15 cellular contexts compared by ENCODE assay signal in the genomic region with DNA sequence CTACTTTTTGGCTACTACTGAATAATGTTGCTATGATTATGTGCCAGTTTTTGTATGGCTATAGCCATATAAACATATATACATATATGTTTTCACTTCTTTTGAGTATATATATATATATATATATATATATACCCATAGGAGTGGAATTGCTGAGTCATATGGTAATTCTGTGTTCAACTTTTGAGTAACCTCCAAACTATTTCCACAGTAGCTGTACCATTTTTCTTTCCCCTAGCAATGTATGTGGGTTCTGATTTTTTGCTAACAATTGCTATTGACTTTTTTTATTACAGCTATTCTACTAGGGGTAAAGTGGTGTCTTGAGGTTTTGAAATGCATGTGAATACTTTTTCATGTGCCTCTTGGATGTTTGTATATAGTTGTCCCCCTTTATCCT. TPM values are rescaled to one million over a fixed set of nuclear protein-coding genes. Genes with fewer than 3 reads are reported as not detected.
DNase-seq lines count a peak whose midpoint lies in the region; ATAC-seq and TF ChIP-seq lines count a peak whose summit lies in the region.
"Had no signal": no experiment of that assay in that cellular context is flagged by ENCODE, and none has a peak within 500 bp of the region (broad histone marks: within the 10 kb centered on the region; RNA-seq: fewer than 3 reads in every experiment).

No MANE protein-coding gene starts in this region.

- POLR2A ChIA-PET in T-cell (lab: Charles Lee), result no interaction called here

- no peak overlapping the region for H3K4me3 Mint-ChIP-seq in T-cell
- H3K4me3 Mint-ChIP-seq in stimulated activated naive CD8-positive, alpha-beta T cell treated with anti-CD3 and anti-CD28 coated beads, Interleukin-15, Interleukin-2, amounts not matched to agents 100 ng/mL and 50 ng/mL, for 24 hours, result peak overlapping the region; percentile 44

- CTCF ChIA-PET in T-cell (lab: Charles Lee), result no interaction called here

- intact Hi-C loops in gastrocnemius medialis (cut with DNase I; ENCODE audit: low total_unique reads), result no loop called here

- peaks cover 10 to 39% of the 10 kb centered on the region in 2 donors for H3K36me3 Mint-ChIP-seq in activated naive CD4-positive, alpha-beta T cell treated with anti-CD3 and anti-CD28 coated beads, Interleukin-2, amount 50 U/mL, for 72 hours
- peaks cover 49% of the 10 kb centered on the region for H3K36me3 Mint-ChIP-seq in T-cell
- peaks cover 61% of the 10 kb centered on the region for H3K36me3 Mint-ChIP-seq in stimulated activated naive CD8-positive, alpha-beta T cell treated with anti-CD3 and anti-CD28 coated beads, Interleukin-15, Interleukin-2, amounts not matched to agents 100 ng/mL and 50 ng/mL, for 24 hours (ENCODE audit: low read depth)

- ATAC-seq in activated naive CD4-positive, alpha-beta T cell treated with anti-CD3 and anti-CD28 coated beads, Interleukin-2, amount 50 U/mL, for 72 hours, result peak; percentile 75 to 83
- no peak for ATAC-seq in T-cell (replicated peaks in 1 of 4)
- no peak for ATAC-seq in gastrocnemius medialis
- ATAC-seq: left lobe of liver had no signal

- no peaks in the 10 kb centered on the region for H3K9me3 Mint-ChIP-seq in activated naive CD4-positive, alpha-beta T cell treated with anti-CD3 and anti-CD28 coated beads, Interleukin-2, amount 50 U/mL, for 72 hours
- H3K9me3 Mint-ChIP-seq in T-cell, result no peaks in the 10 kb centered on the region
- H3K9me3 Mint-ChIP-seq in stimulated activated naive CD8-positive, alpha-beta T cell treated with anti-CD3 and anti-CD28 coated beads, Interleukin-15, Interleukin-2, amounts not matched to agents 100 ng/mL and 50 ng/mL, for 24 hours, result no peaks in the 10 kb centered on the region

- no peak for TF ChIP-seq CTCF in epithelial cell of esophagus (IDR thresholded peaks at IDR 0.05; ENCODE audit: insufficient read depth, low read depth, low read length, missing control alignments)
- TF ChIP-seq CTCF in gastrocnemius medialis (IDR thresholded peaks at IDR 0.05 in 4 of 5, conservative IDR thresholded peaks at IDR 0.05 in 1 of 5), result no peak

- peaks cover 0 to 22% of the 10 kb centered on the region in 2 donors for H3K36me3 ChIP-seq in gastrocnemius medialis

- H3K27ac ChIP-seq in gastrocnemius medialis, result no peak overlapping the region
- H3K27ac ChIP-seq: cardiac muscle cell had no signal

- TF ChIP-seq POLR2A in gastrocnemius medialis (IDR thresholded peaks at IDR 0.05), result no peak

- no peaks in the 10 kb centered on the region for H3K9me3 ChIP-seq in gastrocnemius medialis

- peaks cover 46 to 55% (median 53%) of the 10 kb centered on the region in 3 donors for H3K4me1 Mint-ChIP-seq in T-cell
- H3K4me1 Mint-ChIP-seq in stimulated activated naive CD8-positive, alpha-beta T cell treated with anti-CD3 and anti-CD28 coated beads, Interleukin-15, Interleukin-2, amounts not matched to agents 100 ng/mL and 50 ng/mL, for 24 hours (ENCODE audit: low read depth), result peaks cover 59% of the 10 kb centered on the region

- DNase-seq in activated naive CD4-positive, alpha-beta T cell treated with anti-CD3 and anti-CD28 coated beads, Interleukin-2, amount 50 U/mL, for 72 hours (ENCODE audit: low spot score in 2 of 2), result no peak
- no peak for DNase-seq in activated naive CD4-positive, alpha-beta T cell treated with anti-CD3 and anti-CD28 coated beads, Interleukin-2, amount 50 U/mL, for 16 hours
- DNase-seq in T-cell (no peak), epithelial cell of esophagus (ENCODE audit: low read depth) (peak; percentile 55), AML-193 (lab: John Stamatoyannopoulos, UW) (no peak), gastrocnemius medialis (no peak)
- no peak for DNase-seq in stimulated activated CD4-positive, alpha-beta T cell treated with anti-CD3 and anti-CD28 coated beads, Interleukin-12 subunit alpha, Interleukin-12 subunit beta, amount 100 ng/mL, for 4 hours
- DNase-seq: activated CD4-positive, CD25-positive, alpha-beta regulatory T cell; activated effector memory CD4-positive, alpha-beta T cell treated with Interleukin-2 at 50 U/mL for 16 hours; hypothalamus; NCI-H1092 treated with DMSO at 0.1 percent for 48 hours; NCI-H2227 treated with DMSO at 0.1 percent for 48 hours had no signal

- H3K27ac Mint-ChIP-seq in activated naive CD4-positive, alpha-beta T cell treated with anti-CD3 and anti-CD28 coated beads, Interleukin-2, amount 50 U/mL, for 72 hours, result peak overlapping the region in 1 of 2 donors; percentile 60
- peak overlapping the region; percentile 7 to 46 for H3K27ac Mint-ChIP-seq in T-cell
- peak overlapping the region; percentile 78 for H3K27ac Mint-ChIP-seq in stimulated activated naive CD8-positive, alpha-beta T cell treated with anti-CD3 and anti-CD28 coated beads, Interleukin-15, Interleukin-2, amounts not matched to agents 100 ng/mL and 50 ng/mL, for 24 hours

- in situ Hi-C loops in gastrocnemius medialis (cut with MboI; ENCODE audit: low sequenced_read_pairs in 4 of 4), result no loop called here

- H3K4me3 ChIP-seq in epithelial cell of esophagus (ENCODE audit: low read length) (no peak overlapping the region), gastrocnemius medialis (no peak overlapping the region)
- H3K4me3 ChIP-seq: cardiac muscle cell had no signal

- H3K4me1 ChIP-seq in gastrocnemius medialis, result peaks cover 0 to 5% of the 10 kb centered on the region in 2 donors

- no peaks in the 10 kb centered on the region for H3K27me3 ChIP-seq in gastrocnemius medialis
- H3K27me3 ChIP-seq: cardiac muscle cell had no signal

- no peaks in the 10 kb centered on the region for H3K27me3 Mint-ChIP-seq in T-cell
- H3K27me3 Mint-ChIP-seq in stimulated activated naive CD8-positive, alpha-beta T cell treated with anti-CD3 and anti-CD28 coated beads, Interleukin-15, Interleukin-2, amounts not matched to agents 100 ng/mL and 50 ng/mL, for 24 hours, result no peaks in the 10 kb centered on the region

RNA-seq across cellular contexts. Expression of gene CBL, which starts 30.4 kb away (rescaled TPM):
- total RNA-seq in activated naive CD4-positive, alpha-beta T cell treated with anti-CD3 and anti-CD28 coated beads, Interleukin-2, amount 50 U/mL, for 72 hours, result 10 to 100 TPM; 32.3 to 50.0 TPM
- total RNA-seq in T-cell, result 10 to 100 TPM; 40.9 to 42.2 (median 41.1) TPM
- total RNA-seq in gastrocnemius medialis, result 1 to 10 TPM; 3.0 to 6.7 (median 4.5) TPM

RNA-seq across cellular contexts. Expression of gene NHERF4, which starts 51.2 kb away (rescaled TPM):
- total RNA-seq in activated naive CD4-positive, alpha-beta T cell treated with anti-CD3 and anti-CD28 coated beads, Interleukin-2, amount 50 U/mL, for 72 hours, result under 1 TPM; 0.23 to 0.30 TPM
- total RNA-seq in T-cell, result 1 to 10 TPM in 1 of 5 donors, under 1 TPM in 3, not detected in 1; 0.30 to 1.1 (median 0.73) TPM
- total RNA-seq in gastrocnemius medialis, result under 1 TPM in 1 of 4 donors, not detected in 3; 0.46 TPM

Comparison
In these comparisons a context has a peak if more than half of its experiments do, and no peak if none do; other contexts are left out.
1. ATAC-seq: peak in activated naive CD4-positive, alpha-beta T cell treated with anti-CD3 and anti-CD28 coated beads, Interleukin-2, amount 50 U/mL, for 72 hours (2 of 2); none in T-cell (0 of 4) and gastrocnemius medialis (0 of 2).
2. RNA of gene CBL, which starts 30.4 kb away (total RNA-seq): 32.3 to 50.0 TPM in activated naive CD4-positive, alpha-beta T cell treated with anti-CD3 and anti-CD28 coated beads, Interleukin-2, amount 50 U/mL, for 72 hours and 40.9 to 42.2 TPM in T-cell; 3.0 to 6.7 TPM in gastrocnemius medialis; every median in the first group is over 4 times any median in the second.